ENCODE assay signal across 8 cellular contexts in the genomic region with DNA sequence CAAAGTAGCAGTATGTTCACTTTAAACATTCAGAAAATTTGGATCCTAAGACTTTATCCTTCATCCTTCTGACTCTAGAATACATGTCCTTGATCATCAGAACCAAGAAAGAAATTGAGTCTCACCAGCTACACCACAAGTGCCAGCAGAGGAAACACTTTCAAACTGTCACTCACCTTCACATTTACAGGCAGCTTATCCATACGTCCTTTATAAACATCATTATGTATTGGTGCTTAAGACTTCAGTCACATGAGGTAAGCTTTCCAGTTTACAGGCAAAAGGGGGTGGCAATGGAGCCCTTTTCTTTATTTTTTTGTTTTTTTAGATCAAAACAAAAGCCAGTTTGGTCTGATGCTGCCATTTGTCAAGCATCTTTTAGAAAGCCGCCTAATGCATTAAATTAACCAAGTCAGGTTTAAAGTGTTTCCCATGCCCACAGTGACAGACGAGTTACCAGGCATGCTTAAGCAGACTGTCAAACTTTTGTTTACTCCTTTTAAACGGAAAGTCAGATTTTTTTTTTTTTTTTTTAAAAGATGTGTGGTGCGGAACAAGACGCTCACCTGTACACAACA. TPM values are rescaled to one million over a fixed set of nuclear protein-coding genes. Genes with fewer than 3 reads are reported as not detected.
A peak's percentile ranks its signal among the peaks of the same experiment; 100 is the strongest.
DNase-seq lines count a peak whose midpoint lies in the region; ATAC-seq and TF ChIP-seq lines count a peak whose summit lies in the region.

No MANE protein-coding gene starts in this region.

- peak overlapping the region; percentile 68 for H2AFZ ChIP-seq in ACC112 (ENCODE audit: low read length, unreplicated experiment)

- H3K79me2 ChIP-seq in ACC112 (ENCODE audit: control insufficient read depth, insufficient read depth, low read length, unreplicated experiment) (peaks cover 35% of the 10 kb centered on the region), mesendoderm (ENCODE audit: control insufficient read depth, insufficient read depth, low read length) (peaks cover 28% of the 10 kb centered on the region)

- H3K56ac ChIP-seq in mesendoderm (ENCODE audit: low read length): peak overlapping the region; percentile 95

- ATAC-seq in GM18909 (IDR thresholded peaks at IDR 0.05; ENCODE audit: poor library complexity, unreplicated experiment) (no peak), GM18520 (IDR thresholded peaks at IDR 0.05; ENCODE audit: unreplicated experiment) (no peak)

- peaks cover 22% of the 10 kb centered on the region for H3K79me1 ChIP-seq in mesendoderm (ENCODE audit: low read length)

- no peak overlapping the region for H2AK5ac ChIP-seq in mesendoderm (ENCODE audit: low read length)

- no peak overlapping the region for H3K23ac ChIP-seq in mesendoderm (ENCODE audit: low read length)

- no peak overlapping the region for H2BK5ac ChIP-seq in mesendoderm (ENCODE audit: low read length)

- DNase-seq in astrocyte of the spinal cord (ENCODE audit: low read depth, low spot score): no peak
- peak; percentile 3 for DNase-seq in mesendoderm
- no peak for DNase-seq in stimulated activated naive CD4-positive, alpha-beta T cell treated with Interleukin-2 at 50 U/mL for 16 hours (lab: John Stamatoyannopoulos, UW)
- no peak for DNase-seq in SW 1271 (lab: John Stamatoyannopoulos, UW)

- no peaks in the 10 kb centered on the region for H3K27me3 ChIP-seq in ACC112 (ENCODE audit: insufficient read depth, low read length)
- no peaks in the 10 kb centered on the region for H3K27me3 ChIP-seq in HUES64 (ENCODE audit: insufficient read depth, low read length)
- H3K27me3 ChIP-seq in mesendoderm (ENCODE audit: insufficient read depth, low read length, poor library complexity): no peaks in the 10 kb centered on the region

- peak overlapping the region; percentile 81 for H3K4me2 ChIP-seq in mesendoderm (ENCODE audit: low read length)

- H3K9me3 ChIP-seq in HUES64 (ENCODE audit: insufficient read depth, low read depth, low read length): no peaks in the 10 kb centered on the region

- peaks cover 18% of the 10 kb centered on the region; the same call in 1 of the 2 replicates for H3K36me3 ChIP-seq in ACC112 (ENCODE audit: insufficient read depth, low read length)
- H3K36me3 ChIP-seq in HUES64 (ENCODE audit: insufficient read depth, low read length): peaks cover 20% of the 10 kb centered on the region
- H3K36me3 ChIP-seq in mesendoderm (ENCODE audit: control insufficient read depth, insufficient read depth, low read length): peaks cover 1% of the 10 kb centered on the region

- TF ChIP-seq CTCF in astrocyte of the spinal cord (IDR thresholded peaks at IDR 0.05; ENCODE audit: low read depth, low read length): no peak

- peaks cover 16% of the 10 kb centered on the region for H3K4me1 ChIP-seq in ACC112 (ENCODE audit: control insufficient read depth, insufficient read depth, low read length, unreplicated experiment)
- H3K4me1 ChIP-seq in HUES64 (ENCODE audit: insufficient read depth, low read length): peaks cover 14% of the 10 kb centered on the region
- peaks cover 5% of the 10 kb centered on the region for H3K4me1 ChIP-seq in mesendoderm (ENCODE audit: control insufficient read depth, low read depth, low read length)

- H3K18ac ChIP-seq in mesendoderm (ENCODE audit: low read length): no peak overlapping the region

- H3K4ac ChIP-seq in mesendoderm (ENCODE audit: low read depth, low read length): no peak overlapping the region

- H2BK15ac ChIP-seq in mesendoderm (replicated peaks; ENCODE audit: low read depth): no peak overlapping the region

- H2BK120ac ChIP-seq in mesendoderm (ENCODE audit: low read depth, low read length): no peak overlapping the region

- H3K9ac ChIP-seq in HUES64 (ENCODE audit: low read depth, low read length) (peak overlapping the region; percentile 93), mesendoderm (ENCODE audit: low read length) (peak overlapping the region; percentile 89)

- WGBS in HUES64: 27% methylated on average over 6 of the region's 6 CpGs
- WGBS in mesendoderm (ENCODE audit: extremely low coverage, insufficient coverage, low lambda C conversion rate): no CpG with 5 or more reads among the region's 6 CpGs

- H3K4me3 ChIP-seq in ACC112 (ENCODE audit: low read depth, low read length): peak overlapping the region; percentile 85
- peak overlapping the region; percentile 94 for H3K4me3 ChIP-seq in HUES64 (ENCODE audit: low read length)
- peak overlapping the region; percentile 54 for H3K4me3 ChIP-seq in astrocyte of the spinal cord (ENCODE audit: low read depth, low read length)
- peak overlapping the region; percentile 62 for H3K4me3 ChIP-seq in mesendoderm (ENCODE audit: low read length)

- H4K8ac ChIP-seq in mesendoderm (ENCODE audit: low read depth, low read length): no peak overlapping the region

- H4K5ac ChIP-seq in mesendoderm (ENCODE audit: low read length): no peak overlapping the region

- H3K27ac ChIP-seq in ACC112 (ENCODE audit: low read depth, low read length) (no peak overlapping the region), HUES64 (ENCODE audit: low read depth, low read length) (peak overlapping the region; percentile 95), mesendoderm (ENCODE audit: low read depth, low read length) (no peak overlapping the region)

- in situ Hi-C loops in astrocyte of the spinal cord (cut with HindIII; ENCODE audit: low sequenced_read_pairs): no loop called here

RNA-seq across cellular contexts. Expression of a gene that starts 1.0 kb away (rescaled TPM):
- polyA plus RNA-seq in HUES64 (2013, experiment 1 of 2): 28.4 TPM
- 27.8 TPM for polyA plus RNA-seq in HUES64 (2013, experiment 2 of 2)
- polyA plus RNA-seq in mesendoderm (2013, experiment 1 of 2): 30.7 TPM
- polyA plus RNA-seq in mesendoderm (2013, experiment 2 of 2): 29.2 TPM
